8 cellular contexts compared by ENCODE assay signal in the genomic region with DNA sequence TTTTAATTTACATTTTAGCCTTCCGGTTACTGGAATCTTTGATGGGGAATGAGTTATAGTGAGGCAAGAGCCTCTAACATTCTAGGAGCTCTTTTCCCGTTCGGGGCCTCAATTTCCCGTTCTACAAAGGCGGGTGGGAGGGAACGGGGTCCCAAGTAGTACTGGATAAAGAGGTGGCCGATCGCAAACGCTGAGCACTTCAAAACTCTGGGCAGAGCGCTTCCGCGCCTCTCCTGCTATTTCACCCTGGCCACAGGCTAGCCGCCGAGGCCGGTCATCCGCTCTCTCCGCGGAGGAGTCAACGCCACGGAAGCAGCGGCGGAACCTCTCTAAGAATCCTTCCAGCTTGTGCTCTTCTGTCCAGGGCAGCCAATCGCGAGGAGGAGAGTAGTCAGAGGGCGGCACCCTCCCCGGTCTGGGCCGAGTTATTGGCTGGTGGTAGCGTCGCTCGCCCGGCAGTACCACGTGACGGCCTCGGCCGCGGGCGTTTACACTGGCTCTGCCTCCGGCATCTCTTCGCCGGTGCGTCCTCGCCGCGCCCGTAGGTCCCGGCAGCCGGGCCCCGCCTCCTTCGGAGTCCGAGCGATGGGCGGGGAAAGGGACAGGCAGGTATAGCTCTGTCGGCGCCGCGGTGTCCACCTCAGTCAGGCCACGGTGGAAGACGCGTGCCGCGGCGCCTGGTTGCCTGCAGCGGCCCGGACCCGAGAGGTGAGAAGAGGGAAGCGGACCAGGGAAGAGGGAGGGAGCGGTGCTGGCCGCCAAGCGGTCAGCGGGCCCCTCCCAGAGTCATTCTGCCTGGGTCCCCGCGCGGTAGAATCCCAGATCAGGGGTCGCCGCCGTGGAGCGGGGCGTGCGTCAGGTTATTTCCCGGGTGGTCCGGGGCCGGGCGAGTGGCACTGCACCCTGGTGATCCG. TPM values are rescaled to one million over a fixed set of nuclear protein-coding genes. Genes with fewer than 3 reads are reported as not detected.
A peak's percentile ranks its signal among the peaks of the same experiment; 100 is the strongest.
DNase-seq lines count a peak whose midpoint lies in the region; ATAC-seq and TF ChIP-seq lines count a peak whose summit lies in the region.

A gene (plus strand): TSS at position 487 of the 914 bp plus-strand sequence. CDS start 16,895 bp downstream, outside the sequence.

- ATAC-seq in GM21619 (IDR thresholded peaks at IDR 0.05; ENCODE audit: unreplicated experiment) = peak; percentile 96
- ATAC-seq in activated T-cell treated with anti-CD3 and anti-CD28 coated beads, Interleukin-2, amount 50 U/mL, for 4 hours = peak; percentile 98

- no peaks in the 10 kb centered on the region for H3K27me3 Mint-ChIP-seq in activated T-cell treated with anti-CD3 and anti-CD28 coated beads, Interleukin-2, amount 50 U/mL, for 4 hours (ENCODE audit: low read depth)

- BruUV-seq in PC-9 (replicated peaks; lab: Mats Ljungman, UMichigan) = no TSS peak

- no peaks in the 10 kb centered on the region for H3K36me3 ChIP-seq in PC-9 (ENCODE audit: low read depth)
- no peaks in the 10 kb centered on the region for H3K36me3 ChIP-seq in esophagus (ENCODE audit: control insufficient read depth in 2 of 2, insufficient read depth in 2 of 2, low read length in 1 of 2)
- H3K36me3 ChIP-seq in muscle layer of colon (ENCODE audit: insufficient read depth, low read length) = no peaks in the 10 kb centered on the region

- H3K27me3 ChIP-seq in PC-9 (ENCODE audit: insufficient read depth, low read depth) (no peaks in the 10 kb centered on the region), esophagus (ENCODE audit: control insufficient read depth in 1 of 2, insufficient read depth in 2 of 2, low read length in 2 of 2) (no peaks in the 10 kb centered on the region), muscle layer of colon (ENCODE audit: control insufficient read depth in 1 of 2, insufficient read depth in 2 of 2, low read length in 2 of 2) (no peaks in the 10 kb centered on the region)

- intact Hi-C loops in PC-9 (cut with micrococcal nuclease; ENCODE audit: unreplicated experiment) = loop anchor here (1.0 to 10.0 kb wide), 6 partner anchors 21 to 326 kb away; no protein-coding TSS in a partner anchor

- CTCF ChIA-PET in PC-9 (lab: Charles Lee) = interaction anchor here (0.6 to 2.0 kb wide), 10 partner anchors 21 to 792 kb away, joined by 3 to 12 read pairs (median 4); no protein-coding TSS in a partner anchor

- H3K79me2 ChIP-seq in PC-9 (ENCODE audit: low read depth) = no peaks in the 10 kb centered on the region

- H3K9me2 ChIP-seq in PC-9 (ENCODE audit: insufficient read depth) = no peaks in the 10 kb centered on the region

- H3K4me1 ChIP-seq in PC-9 (replicated peaks; ENCODE audit: insufficient read depth) (peaks cover 13% of the 10 kb centered on the region), esophagus (ENCODE audit: control insufficient read depth in 2 of 2, insufficient read depth in 2 of 2, low read length in 1 of 2) (peaks cover 0 to 7% of the 10 kb centered on the region in 2 donors), muscle layer of colon (ENCODE audit: insufficient read depth, low read length) (peaks cover 20% of the 10 kb centered on the region)

- H3K27ac ChIP-seq in PC-9 (peak within 1 kb of the TSS; percentile 80), esophagus (ENCODE audit: low read depth in 2 of 2, low read length in 1 of 2) (peak within 1 kb of the TSS; percentile 86 to 96), muscle layer of colon (ENCODE audit: low read depth, low read length) (peak within 1 kb of the TSS; percentile 96)

- H4K20me1 ChIP-seq in PC-9 (ENCODE audit: insufficient read depth) = no peaks in the 10 kb centered on the region

- peak within 1 kb of the TSS; percentile 90 for H2AFZ ChIP-seq in PC-9

- POLR2A ChIA-PET in PC-9 (lab: Charles Lee; ENCODE audit: unreplicated experiment) = interaction anchor here (0.5 to 1.3 kb wide), 17 partner anchors 8 to 1797 kb away, joined by 3 to 15 read pairs (median 4); no protein-coding TSS in a partner anchor

- H3K9me3 Mint-ChIP-seq in activated T-cell treated with anti-CD3 and anti-CD28 coated beads, Interleukin-2, amount 50 U/mL, for 4 hours = no peaks in the 10 kb centered on the region

- H3K9ac ChIP-seq in muscle layer of colon (ENCODE audit: low read length) = peak within 1 kb of the TSS; percentile 81

- H3K9me3 ChIP-seq in PC-9 (ENCODE audit: insufficient read depth, low read depth) = no peaks in the 10 kb centered on the region
- no peaks in the 10 kb centered on the region for H3K9me3 ChIP-seq in esophagus (ENCODE audit: control insufficient read depth in 2 of 2, insufficient read depth in 1 of 2, low read depth in 1 of 2, low read length in 1 of 2)
- no peaks in the 10 kb centered on the region for H3K9me3 ChIP-seq in muscle layer of colon (ENCODE audit: low read length)

- H3K4me2 ChIP-seq in PC-9 = peak within 1 kb of the TSS; percentile 91

- no peak for TF ChIP-seq CTCF in PC-9 (conservative IDR thresholded peaks at IDR 0.05)

- peak; percentile 76 for DNase-seq in DMS153 treated with DMSO at 0.1 percent for 48 hours (lab: John Stamatoyannopoulos, UW; ENCODE audit: unreplicated experiment)
- DNase-seq in Jurkat, Clone E6-1 (ENCODE audit: low read depth, low spot score) = peak; percentile 94
- peak; percentile 93 to 99 for DNase-seq in PC-9
- peak; percentile 90 for DNase-seq in activated T-cell treated with anti-CD3 and anti-CD28 coated beads, Interleukin-2, amount 50 U/mL, for 4 hours
- peak; percentile 76 for DNase-seq in stimulated activated CD8-positive, alpha-beta memory T cell treated with anti-CD3 and anti-CD28 coated beads, Interleukin-7, amount 100 ng/mL, for 24 hours (ENCODE audit: low read depth)

- H3K36me3 Mint-ChIP-seq in activated T-cell treated with anti-CD3 and anti-CD28 coated beads, Interleukin-2, amount 50 U/mL, for 4 hours (ENCODE audit: insufficient read depth) = peaks cover 2% of the 10 kb centered on the region

- H3K4me3 Mint-ChIP-seq in activated T-cell treated with anti-CD3 and anti-CD28 coated beads, Interleukin-2, amount 50 U/mL, for 4 hours = peak within 1 kb of the TSS; percentile 93

- H3K4me3 ChIP-seq in Jurkat, Clone E6-1 (ENCODE audit: low read length) = peak within 1 kb of the TSS; percentile 73
- H3K4me3 ChIP-seq in PC-9 (peak within 1 kb of the TSS; percentile 75), esophagus (ENCODE audit: low read depth in 1 of 2, low read length in 2 of 2) (peak within 1 kb of the TSS; percentile 64 to 86), muscle layer of colon (ENCODE audit: low read depth in 1 of 2, low read length in 2 of 2) (peak within 1 kb of the TSS; percentile 73 to 89)

- H3F3A ChIP-seq in PC-9 (ENCODE audit: insufficient read depth, low read depth) = peaks cover 28% of the 10 kb centered on the region

- WGBS in esophagus, 2 donors = 1% methylated on average over 52 to 84 of the region's 84 CpGs

- peaks cover 30% of the 10 kb centered on the region for H3K4me1 Mint-ChIP-seq in activated T-cell treated with anti-CD3 and anti-CD28 coated beads, Interleukin-2, amount 50 U/mL, for 4 hours (ENCODE audit: low read depth)

RNA-seq across cellular contexts. Expression of the gene that starts here (rescaled TPM):
- polyA plus RNA-seq in Jurkat, Clone E6-1 (2012; ENCODE audit: insufficient read depth, insufficient read length) = 4.3 TPM
- 10.2 and 13.5 TPM in 2 replicates for total RNA-seq in PC-9 (2021)
- 1 to 10 TPM; 7.9 to 8.8 (median 8.0) TPM for total RNA-seq in activated T-cell treated with anti-CD3 and anti-CD28 coated beads, Interleukin-2, amount 50 U/mL, for 4 hours
- polyA plus RNA-seq in esophagus = 1 to 10 TPM; 7.3 to 8.2 TPM

Comparison
In these comparisons a context has a peak if more than half of its experiments do, and no peak if none do; other contexts are left out.
1. Peak in every context shown above with its lines: DNase-seq, ATAC-seq, H3K4me3 ChIP-seq and H3K27ac ChIP-seq.